ENCODE assay signal across 7 cellular contexts in genomic region chr7:44145969-44146897, GRCh38. TPM values are rescaled to one million over a fixed set of nuclear protein-coding genes. Genes with fewer than 3 reads are reported as not detected.
DNase-seq lines count a peak whose midpoint lies in the region; ATAC-seq and TF ChIP-seq lines count a peak whose summit lies in the region.

No MANE protein-coding gene starts in this region.

- no peak overlapping the region for H3K27ac Mint-ChIP-seq in activated CD4-positive, alpha-beta T cell treated with anti-CD3 and anti-CD28 coated beads, Interleukin-2, amount 10 ng/mL, durations not matched to agents 7 days and 5 days

- POLR2A ChIA-PET in HEK293T (lab: Yijun Ruan, JAX), result interaction anchor here (1.7 kb wide), 1 partner anchor 23 kb away, joined by 4 read pairs; the partner anchor contains the start of gene POLD2
- POLR2A ChIA-PET in activated CD4-positive, alpha-beta T cell treated with anti-CD3 and anti-CD28 coated beads, Interleukin-2, amount 10 ng/mL, durations not matched to agents 7 days and 5 days (lab: Charles Lee), result no interaction called here

- H3K9me3 Mint-ChIP-seq in activated CD4-positive, alpha-beta T cell treated with anti-CD3 and anti-CD28 coated beads, Interleukin-2, amount 10 ng/mL, durations not matched to agents 7 days and 5 days, result no peaks in the 10 kb centered on the region

- no peaks in the 10 kb centered on the region for H3K36me3 Mint-ChIP-seq in activated CD4-positive, alpha-beta T cell treated with anti-CD3 and anti-CD28 coated beads, Interleukin-2, amount 10 ng/mL, durations not matched to agents 7 days and 5 days (ENCODE audit: low read depth)

- CTCF ChIA-PET in HEK293T (lab: Yijun Ruan, JAX), result interaction anchor here (0.9 kb wide), 1 partner anchor 31 kb away, joined by 3 read pairs; no protein-coding TSS in a partner anchor
- CTCF ChIA-PET in activated CD4-positive, alpha-beta T cell treated with anti-CD3 and anti-CD28 coated beads, Interleukin-2, amount 10 ng/mL, durations not matched to agents 7 days and 5 days (lab: Charles Lee), result interaction anchor here (1.0 to 1.8 kb wide), 4 partner anchors 9 to 127 kb away, joined by 3 to 6 read pairs (median 4); no protein-coding TSS in a partner anchor

- peaks cover 11% of the 10 kb centered on the region for H3K4me1 Mint-ChIP-seq in activated CD4-positive, alpha-beta T cell treated with anti-CD3 and anti-CD28 coated beads, Interleukin-2, amount 10 ng/mL, durations not matched to agents 7 days and 5 days

- peaks cover 19% of the 10 kb centered on the region for H3K27me3 Mint-ChIP-seq in activated CD4-positive, alpha-beta T cell treated with anti-CD3 and anti-CD28 coated beads, Interleukin-2, amount 10 ng/mL, durations not matched to agents 7 days and 5 days

- ATAC-seq in left lobe of liver, result peak; percentile 79
- no peak for ATAC-seq in HG02763 (IDR thresholded peaks at IDR 0.05; ENCODE audit: unreplicated experiment)

- DNase-seq in HEK293T (ENCODE audit: extremely low spot score), result peak; percentile 91
- DNase-seq in activated CD4-positive, alpha-beta T cell treated with anti-CD3 and anti-CD28 coated beads, Interleukin-2, amount 10 ng/mL, durations not matched to agents 7 days and 5 days, result peak; percentile 68
- DNase-seq in cortex of kidney (lab: John Stamatoyannopoulos, UW), result peak; percentile 15
- peak; percentile 55 for DNase-seq in left lobe of liver (ENCODE audit: low spot score)
- DNase-seq in stimulated activated CD4-positive, alpha-beta T cell treated with anti-CD3 and anti-CD28 coated beads, Interleukin-4, amount 100 ng/mL, for 1 hour, result peak; percentile 69
- no peak for DNase-seq in DMS 273 (lab: John Stamatoyannopoulos, UW; ENCODE audit: unreplicated experiment)

- H3K4me3 Mint-ChIP-seq in activated CD4-positive, alpha-beta T cell treated with anti-CD3 and anti-CD28 coated beads, Interleukin-2, amount 10 ng/mL, durations not matched to agents 7 days and 5 days, result peak overlapping the region; percentile 50

TF ChIP-seq in HEK293T, 16 proteins besides CTCF, POLR2A, EP300 and RAD21:
- TF ChIP-seq L3MBTL2 (conservative IDR thresholded peaks at IDR 0.05) (no peak), LEF1 (IDR thresholded peaks at IDR 0.05; ENCODE audit: borderline replicate concordance) (no peak), HDGF (IDR thresholded peaks at IDR 0.05; ENCODE audit: borderline replicate concordance) (no peak), FOXK2 (IDR thresholded peaks at IDR 0.05) (no peak), ELF4 (IDR thresholded peaks at IDR 0.05) (no peak), ZNF384 (IDR thresholded peaks at IDR 0.05) (no peak), ARNT (IDR thresholded peaks at IDR 0.05) (no peak), SUZ12 (IDR thresholded peaks at IDR 0.05) (no peak), BHLHE40 (IDR thresholded peaks at IDR 0.05; ENCODE audit: borderline replicate concordance) (no peak), FOXM1 (IDR thresholded peaks at IDR 0.05; ENCODE audit: borderline replicate concordance) (no peak), FOXA1 (IDR thresholded peaks at IDR 0.05) (no peak), PKNOX1 (IDR thresholded peaks at IDR 0.05) (no peak), TARDBP (IDR thresholded peaks at IDR 0.05) (no peak), SP1 (IDR thresholded peaks at IDR 0.05) (no peak), CTBP1 (IDR thresholded peaks at IDR 0.05; ENCODE audit: borderline replicate concordance) (no peak), NFRKB (IDR thresholded peaks at IDR 0.05) (no peak)

RNA-seq across cellular contexts. Expression of gene MYL7, which starts 5.1 kb away (rescaled TPM):
- not detected for total RNA-seq in activated CD4-positive, alpha-beta T cell treated with anti-CD3 and anti-CD28 coated beads, Interleukin-2, amount 10 ng/mL, durations not matched to agents 7 days and 5 days
- not detected for total RNA-seq in left lobe of liver

RNA-seq across cellular contexts. Expression of gene POLD2, which starts 22.9 kb away (rescaled TPM):
- 100 to 1,000 TPM; 117 to 128 TPM for total RNA-seq in activated CD4-positive, alpha-beta T cell treated with anti-CD3 and anti-CD28 coated beads, Interleukin-2, amount 10 ng/mL, durations not matched to agents 7 days and 5 days
- 78.3 TPM for total RNA-seq in left lobe of liver

RNA-seq across cellular contexts. Expression of gene AEBP1, which starts 42.1 kb away (rescaled TPM):
- total RNA-seq in activated CD4-positive, alpha-beta T cell treated with anti-CD3 and anti-CD28 coated beads, Interleukin-2, amount 10 ng/mL, durations not matched to agents 7 days and 5 days, result 1 to 10 TPM; 4.1 to 4.8 TPM
- total RNA-seq in left lobe of liver, result 9.4 TPM

RNA-seq across cellular contexts. Expression of gene GCK, which starts 43.0 kb away (rescaled TPM):
- not detected for total RNA-seq in activated CD4-positive, alpha-beta T cell treated with anti-CD3 and anti-CD28 coated beads, Interleukin-2, amount 10 ng/mL, durations not matched to agents 7 days and 5 days
- total RNA-seq in left lobe of liver, result 1.7 TPM

RNA-seq across cellular contexts. Expression of gene YKT6, which starts 54.5 kb away (rescaled TPM):
- 10 to 100 TPM; 62.6 to 63.3 TPM for total RNA-seq in activated CD4-positive, alpha-beta T cell treated with anti-CD3 and anti-CD28 coated beads, Interleukin-2, amount 10 ng/mL, durations not matched to agents 7 days and 5 days
- 19.9 TPM for total RNA-seq in left lobe of liver
